In the genomic region with DNA sequence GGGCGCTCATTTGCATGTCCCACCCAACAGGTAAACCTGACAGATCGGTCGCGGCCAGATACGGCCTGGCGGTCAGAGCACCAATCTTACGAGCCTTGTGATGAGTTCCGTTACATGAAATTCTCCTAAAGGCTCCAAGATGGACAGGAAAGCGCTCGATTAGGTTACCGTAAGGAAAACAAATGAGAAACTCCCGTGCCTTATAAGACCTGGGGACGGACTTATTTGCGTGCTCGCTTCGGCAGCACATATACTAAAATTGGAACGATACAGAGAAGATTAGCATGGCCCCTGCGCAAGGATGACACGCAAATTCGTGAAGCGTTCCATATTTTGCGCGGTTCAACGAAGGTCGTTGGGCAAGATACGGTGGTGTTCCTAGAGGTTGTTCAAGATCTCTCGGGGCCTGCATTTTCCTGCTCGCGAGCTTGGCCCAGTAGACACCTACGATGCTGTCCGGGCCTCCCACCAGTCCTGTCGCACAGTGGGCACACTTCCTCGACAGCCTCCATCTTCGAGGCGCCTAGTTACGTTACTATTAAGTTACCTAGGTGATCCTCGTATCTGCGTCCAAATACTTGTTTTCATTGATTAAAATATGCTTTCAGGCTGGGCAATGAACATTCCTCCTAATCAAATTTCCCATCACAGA, we compare ENCODE assay signal across 1 cellular context.
TF ChIP-seq lines count a peak whose summit lies in the region.

Gene RNU6-7, plus strand, starts transcription at position 230 of the 652 bp plus-strand sequence.

TF ChIP-seq in HepG2, 621 proteins besides CTCF, POLR2A, EP300 and RAD21 (continued from another document and continues in another):
- TF ChIP-seq, protein P1, sequence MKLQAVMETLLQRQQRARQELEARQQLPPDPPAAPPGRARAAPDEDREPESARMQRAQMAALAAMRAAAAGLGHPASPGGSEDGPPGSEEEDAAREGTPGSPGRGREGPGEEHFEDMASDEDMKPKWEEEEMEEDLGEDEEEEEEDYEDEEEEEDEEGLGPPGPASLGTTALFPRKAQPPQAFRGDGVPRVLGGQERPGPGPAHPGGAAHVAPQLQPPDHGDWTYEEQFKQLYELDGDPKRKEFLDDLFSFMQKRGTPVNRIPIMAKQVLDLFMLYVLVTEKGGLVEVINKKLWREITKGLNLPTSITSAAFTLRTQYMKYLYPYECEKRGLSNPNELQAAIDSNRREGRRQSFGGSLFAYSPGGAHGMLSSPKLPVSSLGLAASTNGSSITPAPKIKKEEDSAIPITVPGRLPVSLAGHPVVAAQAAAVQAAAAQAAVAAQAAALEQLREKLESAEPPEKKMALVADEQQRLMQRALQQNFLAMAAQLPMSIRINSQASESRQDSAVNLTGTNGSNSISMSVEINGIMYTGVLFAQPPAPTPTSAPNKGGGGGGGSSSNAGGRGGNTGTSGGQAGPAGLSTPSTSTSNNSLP (IDR thresholded peaks at IDR 0.05; ENCODE audit: low read depth, low read length) = 0 out of 2 replicates have a peak, but pooled peaks have one; percentile 22
- no peak for TF ChIP-seq PAWR (CRISPR knock-in tag; IDR thresholded peaks at IDR 0.05; ENCODE audit: borderline replicate concordance)
- TF ChIP-seq MAZ (IDR thresholded peaks at IDR 0.05; ENCODE audit: borderline replicate concordance, low read depth, low read length) = no peak
- TF ChIP-seq MAZ (CRISPR knock-in tag; IDR thresholded peaks at IDR 0.05; ENCODE audit: low read depth) = no peak
- TF ChIP-seq ZNF563 (CRISPR knock-in tag; IDR thresholded peaks at IDR 0.05) = peak; percentile 88
- no peak for TF ChIP-seq EHMT2 (IDR thresholded peaks at IDR 0.05; ENCODE audit: borderline replicate concordance, low read depth, low read length)
- no peak for TF ChIP-seq EZH2 (conservative IDR thresholded peaks at IDR 0.05; ENCODE audit: low read depth, low read length)
- no peak for TF ChIP-seq FOXK1 (CRISPR knock-in tag; IDR thresholded peaks at IDR 0.05; ENCODE audit: borderline replicate concordance, low read depth)
- TF ChIP-seq TEAD2 (CRISPR knock-in tag; IDR thresholded peaks at IDR 0.05) = 0 out of 2 replicates have a peak, but pooled peaks have one; percentile 35
- TF ChIP-seq FOXC1 (CRISPR knock-in tag; IDR thresholded peaks at IDR 0.05; ENCODE audit: borderline replicate concordance) = no peak; the same call in 1 of the 2 replicates
- TF ChIP-seq ZBTB3 (CRISPR knock-in tag; IDR thresholded peaks at IDR 0.05; ENCODE audit: borderline replicate concordance, low read depth) = no peak
- no peak for TF ChIP-seq DDIT3 (CRISPR knock-in tag; IDR thresholded peaks at IDR 0.05)
- TF ChIP-seq, protein P2, sequence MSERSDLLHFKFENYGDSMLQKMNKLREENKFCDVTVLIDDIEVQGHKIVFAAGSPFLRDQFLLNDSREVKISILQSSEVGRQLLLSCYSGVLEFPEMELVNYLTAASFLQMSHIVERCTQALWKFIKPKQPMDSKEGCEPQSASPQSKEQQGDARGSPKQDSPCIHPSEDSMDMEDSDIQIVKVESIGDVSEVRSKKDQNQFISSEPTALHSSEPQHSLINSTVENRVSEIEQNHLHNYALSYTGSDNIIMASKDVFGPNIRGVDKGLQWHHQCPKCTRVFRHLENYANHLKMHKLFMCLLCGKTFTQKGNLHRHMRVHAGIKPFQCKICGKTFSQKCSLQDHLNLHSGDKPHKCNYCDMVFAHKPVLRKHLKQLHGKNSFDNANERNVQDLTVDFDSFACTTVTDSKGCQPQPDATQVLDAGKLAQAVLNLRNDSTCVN (CRISPR knock-in tag; IDR thresholded peaks at IDR 0.05; ENCODE audit: borderline replicate concordance) = no peak; the same call in 1 of the 2 replicates
- no peak; the same call in 1 of the 2 replicates for TF ChIP-seq NFE2L1 (CRISPR knock-in tag; IDR thresholded peaks at IDR 0.05; ENCODE audit: borderline replicate concordance)
- 0 out of 2 replicates have a peak, but pooled peaks have one; percentile 73 for TF ChIP-seq MIER2 (CRISPR knock-in tag; IDR thresholded peaks at IDR 0.05)
- TF ChIP-seq ZXDC (CRISPR knock-in tag; IDR thresholded peaks at IDR 0.05) = no peak
- TF ChIP-seq GLI4 (CRISPR knock-in tag; IDR thresholded peaks at IDR 0.05; ENCODE audit: borderline replicate concordance) = no peak
- TF ChIP-seq PAF1 (CRISPR knock-in tag; IDR thresholded peaks at IDR 0.05) = 0 out of 2 replicates have a peak, but pooled peaks have one; percentile 37
- TF ChIP-seq, protein P3, sequence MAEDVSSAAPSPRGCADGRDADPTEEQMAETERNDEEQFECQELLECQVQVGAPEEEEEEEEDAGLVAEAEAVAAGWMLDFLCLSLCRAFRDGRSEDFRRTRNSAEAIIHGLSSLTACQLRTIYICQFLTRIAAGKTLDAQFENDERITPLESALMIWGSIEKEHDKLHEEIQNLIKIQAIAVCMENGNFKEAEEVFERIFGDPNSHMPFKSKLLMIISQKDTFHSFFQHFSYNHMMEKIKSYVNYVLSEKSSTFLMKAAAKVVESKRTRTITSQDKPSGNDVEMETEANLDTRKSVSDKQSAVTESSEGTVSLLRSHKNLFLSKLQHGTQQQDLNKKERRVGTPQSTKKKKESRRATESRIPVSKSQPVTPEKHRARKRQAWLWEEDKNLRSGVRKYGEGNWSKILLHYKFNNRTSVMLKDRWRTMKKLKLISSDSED (CRISPR knock-in tag; IDR thresholded peaks at IDR 0.05) = no peak
- peak; percentile 100 for TF ChIP-seq BRF2 (CRISPR knock-in tag; IDR thresholded peaks at IDR 0.05)
- no peak for TF ChIP-seq HMG20B (CRISPR knock-in tag; conservative IDR thresholded peaks at IDR 0.05)
- TF ChIP-seq, protein P4, sequence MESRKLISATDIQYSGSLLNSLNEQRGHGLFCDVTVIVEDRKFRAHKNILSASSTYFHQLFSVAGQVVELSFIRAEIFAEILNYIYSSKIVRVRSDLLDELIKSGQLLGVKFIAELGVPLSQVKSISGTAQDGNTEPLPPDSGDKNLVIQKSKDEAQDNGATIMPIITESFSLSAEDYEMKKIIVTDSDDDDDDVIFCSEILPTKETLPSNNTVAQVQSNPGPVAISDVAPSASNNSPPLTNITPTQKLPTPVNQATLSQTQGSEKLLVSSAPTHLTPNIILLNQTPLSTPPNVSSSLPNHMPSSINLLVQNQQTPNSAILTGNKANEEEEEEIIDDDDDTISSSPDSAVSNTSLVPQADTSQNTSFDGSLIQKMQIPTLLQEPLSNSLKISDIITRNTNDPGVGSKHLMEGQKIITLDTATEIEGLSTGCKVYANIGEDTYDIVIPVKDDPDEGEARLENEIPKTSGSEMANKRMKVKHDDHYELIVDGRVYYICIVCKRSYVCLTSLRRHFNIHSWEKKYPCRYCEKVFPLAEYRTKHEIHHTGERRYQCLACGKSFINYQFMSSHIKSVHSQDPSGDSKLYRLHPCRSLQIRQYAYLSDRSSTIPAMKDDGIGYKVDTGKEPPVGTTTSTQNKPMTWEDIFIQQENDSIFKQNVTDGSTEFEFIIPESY (CRISPR knock-in tag; IDR thresholded peaks at IDR 0.05) = peak; percentile 29; the same call in 1 of the 2 replicates
- TF ChIP-seq, protein P5, sequence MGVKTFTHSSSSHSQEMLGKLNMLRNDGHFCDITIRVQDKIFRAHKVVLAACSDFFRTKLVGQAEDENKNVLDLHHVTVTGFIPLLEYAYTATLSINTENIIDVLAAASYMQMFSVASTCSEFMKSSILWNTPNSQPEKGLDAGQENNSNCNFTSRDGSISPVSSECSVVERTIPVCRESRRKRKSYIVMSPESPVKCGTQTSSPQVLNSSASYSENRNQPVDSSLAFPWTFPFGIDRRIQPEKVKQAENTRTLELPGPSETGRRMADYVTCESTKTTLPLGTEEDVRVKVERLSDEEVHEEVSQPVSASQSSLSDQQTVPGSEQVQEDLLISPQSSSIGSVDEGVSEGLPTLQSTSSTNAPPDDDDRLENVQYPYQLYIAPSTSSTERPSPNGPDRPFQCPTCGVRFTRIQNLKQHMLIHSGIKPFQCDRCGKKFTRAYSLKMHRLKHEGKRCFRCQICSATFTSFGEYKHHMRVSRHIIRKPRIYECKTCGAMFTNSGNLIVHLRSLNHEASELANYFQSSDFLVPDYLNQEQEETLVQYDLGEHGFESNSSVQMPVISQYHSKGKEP (CRISPR knock-in tag; IDR thresholded peaks at IDR 0.05) = peak; percentile 83; the same call in 1 of the 2 replicates
- no peak for TF ChIP-seq PTBP1 (IDR thresholded peaks at IDR 0.05; ENCODE audit: low read depth, low read length, poor library complexity, severe bottlenecking)
- peak; percentile 16 for TF ChIP-seq NFYB (CRISPR knock-in tag; IDR thresholded peaks at IDR 0.05)
- peak; percentile 33; the same call in 1 of the 2 replicates for TF ChIP-seq RXRA (CRISPR knock-in tag; IDR thresholded peaks at IDR 0.05)
- no peak; the same call in 1 of the 2 replicates for TF ChIP-seq DMAP1 (CRISPR knock-in tag; IDR thresholded peaks at IDR 0.05)
- 0 out of 2 replicates have a peak, but pooled peaks have one; percentile 48 for TF ChIP-seq ETV6 (CRISPR knock-in tag; conservative IDR thresholded peaks at IDR 0.05)
- no peak for TF ChIP-seq MBNL3 (CRISPR knock-in tag; conservative IDR thresholded peaks at IDR 0.05)
- 0 out of 2 replicates have a peak, but pooled peaks have one; percentile 28 for TF ChIP-seq TSC22D2 (CRISPR knock-in tag; IDR thresholded peaks at IDR 0.05; ENCODE audit: borderline replicate concordance)
- TF ChIP-seq NFIB (CRISPR knock-in tag; IDR thresholded peaks at IDR 0.05; ENCODE audit: borderline replicate concordance) = no peak
- no peak; the same call in 1 of the 2 replicates for TF ChIP-seq THAP11 (CRISPR knock-in tag; IDR thresholded peaks at IDR 0.05)
- TF ChIP-seq ZNF674 (CRISPR knock-in tag; IDR thresholded peaks at IDR 0.05; ENCODE audit: low read depth) = no peak; the same call in 1 of the 2 replicates
- peak; percentile 88 for TF ChIP-seq HOXA9 (CRISPR knock-in tag; IDR thresholded peaks at IDR 0.05; ENCODE audit: borderline replicate concordance)
